Comparison of ENCODE assay signal across 8 cellular contexts in genomic region chr16:77723108-77723514, GRCh38. TPM values are rescaled to one million over a fixed set of nuclear protein-coding genes. Genes with fewer than 3 reads are reported as not detected.
DNase-seq lines count a peak whose midpoint lies in the region; ATAC-seq and TF ChIP-seq lines count a peak whose summit lies in the region.

No MANE protein-coding gene starts in this region.

- H3K27ac Mint-ChIP-seq in CD14-positive monocyte, result peak overlapping the region in 6 of 7 donors; percentile 78 to 88 (median 84)

- TF ChIP-seq CTCF in CD14-positive monocyte (IDR thresholded peaks at IDR 0.05) (no peak), HL-60 (IDR thresholded peaks at IDR 0.05; ENCODE audit: insufficient read depth, low read length) (no peak), VCaP (conservative IDR thresholded peaks at IDR 0.05) (no peak), foreskin fibroblast (IDR thresholded peaks at IDR 0.05; ENCODE audit: low read depth, low read length) (no peak)

- H3K27ac ChIP-seq in HL-60 (replicated peaks), result peak overlapping the region; percentile 85
- H3K27ac ChIP-seq in VCaP, result peak overlapping the region; percentile 64; the same call in 1 of the 2 replicates

- H2AFZ ChIP-seq in neuron (ENCODE audit: low read depth, low read length), result peak overlapping the region; percentile 98

- H3K4me3 ChIP-seq in HL-60 (replicated peaks; ENCODE audit: insufficient read depth, low read length) (peak overlapping the region; percentile 57), foreskin fibroblast (ENCODE audit: low read depth in 1 of 2, low read length in 2 of 2) (peak overlapping the region; percentile 71 to 94), neuron (ENCODE audit: low read length) (peak overlapping the region; percentile 88)

- peaks cover 4% of the 10 kb centered on the region for H3K9me3 ChIP-seq in neuron (ENCODE audit: low read length)

- peaks cover 1 to 8% (median 8%) of the 10 kb centered on the region in 3 donors for H3K27me3 Mint-ChIP-seq in CD14-positive monocyte (ENCODE audit: low read depth in 3 of 3)

- peaks cover 7% of the 10 kb centered on the region for H3K4me1 ChIP-seq in neuron (ENCODE audit: insufficient read depth, low read length)

- ATAC-seq in GM19438 (IDR thresholded peaks at IDR 0.05; ENCODE audit: low read depth, unreplicated experiment), result peak; percentile 21

- DNase-seq in CD14-positive monocyte (ENCODE audit: low spot score), result no peak
- DNase-seq in HL-60 (ENCODE audit: low read depth in 1 of 2, low spot score in 1 of 2), result peak; percentile 65 to 86
- peak; percentile 69 to 71 for DNase-seq in foreskin fibroblast
- DNase-seq in activated gamma-delta T cell (lab: John Stamatoyannopoulos, UW), result no peak
- DNase-seq in DMS 273 treated with DMSO at 0.1 percent for 48 hours (lab: John Stamatoyannopoulos, UW), result no peak

- H3K36me3 ChIP-seq in neuron (ENCODE audit: insufficient read depth, low read length), result peaks cover 2% of the 10 kb centered on the region

- H3K27me3 ChIP-seq in HL-60 (ENCODE audit: insufficient read depth, poor library complexity, severe bottlenecking) (no peaks in the 10 kb centered on the region), neuron (ENCODE audit: insufficient read depth, low read length) (no peaks in the 10 kb centered on the region)

- intact Hi-C loops in CD14-positive monocyte (cut with micrococcal nuclease), result loop anchor here in 1 of 2 donors (10.0 kb wide), 1 partner anchor 528 kb away; the partner anchor contains the start of genes MON1B and SYCE1L

- H3K4me3 Mint-ChIP-seq in CD14-positive monocyte, result peak overlapping the region; percentile 88 to 92

- H3K36me3 Mint-ChIP-seq in CD14-positive monocyte, result peaks cover 0 to 24% of the 10 kb centered on the region in 2 donors

- peaks cover 18% of the 10 kb centered on the region for H3K4me1 Mint-ChIP-seq in CD14-positive monocyte

- H3K9me3 Mint-ChIP-seq in CD14-positive monocyte, result peaks cover 3 to 16% (median 11%) of the 10 kb centered on the region in 7 donors

RNA-seq across cellular contexts. Expression of gene NUDT7, which starts 0.8 kb away (rescaled TPM):
- polyA plus RNA-seq in CD14-positive monocyte, result 1 to 10 TPM; 4.2 to 6.1 TPM

Comparison
In these comparisons a context has a peak if more than half of its experiments do, and no peak if none do; other contexts are left out.
1. DNase-seq: peak in HL-60 (2 of 2) and foreskin fibroblast (2 of 2); none in CD14-positive monocyte (single experiment), activated gamma-delta T cell (single experiment) and DMS 273 treated with DMSO at 0.1 percent for 48 hours (single experiment).
2. Peak in every context shown above with its lines, with median percentiles within 50 percentile points of each other: H3K4me3 ChIP-seq.